15 cellular contexts compared by ENCODE assay signal in genomic region chr14:59280961-59281360, GRCh38.
"Had no signal": no experiment of that assay in that cellular context is flagged by ENCODE, and none has a peak within 500 bp of the region (broad histone marks: within the 10 kb centered on the region; RNA-seq: fewer than 3 reads in every experiment).

No MANE protein-coding gene starts in this region.

- DNase-seq: colonic mucosa; dermis blood vessel endothelial cell; heart left ventricle; hypothalamus; mucosa of descending colon; naive thymus-derived CD8-positive, alpha-beta T cell; sigmoid colon; stimulated activated CD4-positive, alpha-beta T cell treated with anti-CD3 and anti-CD28 coated beads, Interleukin-2, amount 100 ng/mL, for 24 hours; stimulated activated CD4-positive, alpha-beta T cell treated with anti-CD3 and anti-CD28 coated beads, Interleukin-4, amount 100 ng/mL, for 4 hours; stimulated activated naive CD4-positive, alpha-beta T cell had no signal

- H3K27ac Mint-ChIP-seq: naive thymus-derived CD8-positive, alpha-beta T cell; type B pancreatic cell had no signal

- H3K9me3 ChIP-seq: colonic mucosa, mucosa of descending colon, neutrophil, sigmoid colon, vagina had no signal

- H3K4me3 Mint-ChIP-seq: naive thymus-derived CD8-positive, alpha-beta T cell; type B pancreatic cell had no signal

- H3K27ac ChIP-seq: colonic mucosa, neutrophil, vagina had no signal

- ATAC-seq: left lobe of liver; naive thymus-derived CD8-positive, alpha-beta T cell had no signal

- H3K4me3 ChIP-seq: colonic mucosa, heart left ventricle, mucosa of descending colon, sigmoid colon, skin epidermis, vagina had no signal

- H3K27me3 Mint-ChIP-seq: type B pancreatic cell had no signal

- H3K36me3 ChIP-seq: colonic mucosa, neutrophil, sigmoid colon, vagina had no signal

- H3K27me3 ChIP-seq: colonic mucosa, heart left ventricle, neutrophil, sigmoid colon, vagina had no signal
